ENCODE assay signal across 15 cellular contexts in the genomic region with DNA sequence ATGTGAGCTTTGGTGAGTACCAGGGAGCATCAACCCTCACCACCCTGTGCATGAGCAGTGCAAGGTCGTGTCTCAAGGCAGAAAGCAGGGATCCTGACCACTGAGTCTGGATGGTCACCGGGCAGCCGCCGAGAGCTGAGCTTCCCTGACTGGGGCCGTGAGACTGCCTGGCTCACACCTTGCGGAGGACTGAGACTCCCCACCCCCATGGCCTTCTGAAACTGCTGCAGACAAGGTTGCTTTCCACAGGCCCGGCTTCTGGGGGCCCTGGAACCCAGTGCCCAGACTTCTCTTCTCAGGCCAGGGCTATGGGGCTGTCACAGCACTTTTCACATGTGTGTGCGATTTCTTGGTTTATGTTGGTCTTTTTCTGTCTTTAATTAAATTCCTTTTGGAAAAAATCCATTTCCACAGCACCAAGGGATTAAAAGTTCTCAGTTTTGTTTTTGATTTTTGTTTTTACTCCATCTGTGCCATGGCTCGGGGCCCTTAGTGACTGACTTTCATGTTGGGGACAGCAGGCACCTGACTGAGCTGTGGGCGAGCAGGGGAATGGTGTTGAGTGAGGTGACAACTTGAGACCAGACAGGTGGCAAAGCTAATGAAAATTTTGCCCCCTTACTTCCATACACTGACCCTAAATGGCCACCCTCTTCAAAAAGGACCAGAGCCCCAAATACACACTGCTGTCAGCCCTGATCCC.
"Had no signal": no experiment of that assay in that cellular context is flagged by ENCODE, and none has a peak within 500 bp of the region (broad histone marks: within the 10 kb centered on the region; RNA-seq: fewer than 3 reads in every experiment).

No MANE protein-coding gene starts in this region.

- H3K9me3 ChIP-seq: upper lobe of left lung had no signal

- H3K9me3 Mint-ChIP-seq: activated T-helper 1 cell treated with anti-CD3 and anti-CD28 coated beads, Interleukin-12 subunit alpha, Interleukin-12 subunit beta, Interleukin-2, Interleukin-4 antibody, amounts not matched to agents 30 ng/mL and 10 ng/mL and 1 ng/mL, durations not matched to agents 14 hours and 24 hours and 36 hours; stimulated activated naive CD8-positive, alpha-beta T cell treated with anti-CD3 and anti-CD28 coated beads, Interleukin-15, amount 100 ng/mL, for 72 hours had no signal

- H3K27ac ChIP-seq: cardiac muscle cell, upper lobe of left lung, WERI-Rb-1 had no signal

- H3K4me1 Mint-ChIP-seq: stimulated activated naive CD8-positive, alpha-beta T cell treated with anti-CD3 and anti-CD28 coated beads, Interleukin-15, amount 100 ng/mL, for 72 hours had no signal

- H3K27me3 ChIP-seq: cardiac muscle cell, upper lobe of left lung had no signal

- H3K36me3 Mint-ChIP-seq: activated naive CD8-positive, alpha-beta T cell had no signal

- H3K27ac Mint-ChIP-seq: activated naive CD8-positive, alpha-beta T cell; activated T-helper 1 cell treated with anti-CD3 and anti-CD28 coated beads, Interleukin-12 subunit alpha, Interleukin-12 subunit beta, Interleukin-2, Interleukin-4 antibody, amounts not matched to agents 30 ng/mL and 10 ng/mL and 1 ng/mL, durations not matched to agents 14 hours and 24 hours and 36 hours; stimulated activated naive CD8-positive, alpha-beta T cell treated with anti-CD3 and anti-CD28 coated beads, Interleukin-15, amount 100 ng/mL, for 72 hours had no signal

- H3K27me3 Mint-ChIP-seq: activated naive CD8-positive, alpha-beta T cell had no signal

- H3K36me3 ChIP-seq: cardiac muscle cell, upper lobe of left lung, WERI-Rb-1 had no signal

- DNase-seq: activated CD4-positive, alpha-beta T cell treated with anti-CD3 and anti-CD28 coated beads, Interleukin-2, amount 50 U/mL, for 48 hours; activated gamma-delta T cell treated with Interleukin-2 at 50 U/mL for 16 hours; activated T-cell treated with anti-CD3 and anti-CD28 coated beads for 4 hours; erythroblast; occipital lobe; stimulated activated CD4-positive, alpha-beta T cell treated with anti-CD3 and anti-CD28 coated beads, Interleukin-2, amount 100 ng/mL, for 48 hours; stimulated activated naive CD8-positive, alpha-beta T cell treated with anti-CD3 and anti-CD28 coated beads, Interleukin-15, amount 100 ng/mL, for 72 hours; SW 1271; T-helper 2 cell; upper lobe of left lung; WERI-Rb-1 had no signal

- H3K4me3 Mint-ChIP-seq: activated naive CD8-positive, alpha-beta T cell; activated T-helper 1 cell treated with anti-CD3 and anti-CD28 coated beads, Interleukin-12 subunit alpha, Interleukin-12 subunit beta, Interleukin-2, Interleukin-4 antibody, amounts not matched to agents 30 ng/mL and 10 ng/mL and 1 ng/mL, durations not matched to agents 14 hours and 24 hours and 36 hours; stimulated activated naive CD8-positive, alpha-beta T cell treated with anti-CD3 and anti-CD28 coated beads, Interleukin-15, amount 100 ng/mL, for 72 hours had no signal

- H3K4me3 ChIP-seq: cardiac muscle cell, skin epidermis, upper lobe of left lung had no signal

- ATAC-seq: stimulated activated naive CD8-positive, alpha-beta T cell treated with anti-CD3 and anti-CD28 coated beads, Interleukin-15, amount 100 ng/mL, for 72 hours had no signal
